7 cellular contexts compared by ENCODE assay signal in the genomic region with DNA sequence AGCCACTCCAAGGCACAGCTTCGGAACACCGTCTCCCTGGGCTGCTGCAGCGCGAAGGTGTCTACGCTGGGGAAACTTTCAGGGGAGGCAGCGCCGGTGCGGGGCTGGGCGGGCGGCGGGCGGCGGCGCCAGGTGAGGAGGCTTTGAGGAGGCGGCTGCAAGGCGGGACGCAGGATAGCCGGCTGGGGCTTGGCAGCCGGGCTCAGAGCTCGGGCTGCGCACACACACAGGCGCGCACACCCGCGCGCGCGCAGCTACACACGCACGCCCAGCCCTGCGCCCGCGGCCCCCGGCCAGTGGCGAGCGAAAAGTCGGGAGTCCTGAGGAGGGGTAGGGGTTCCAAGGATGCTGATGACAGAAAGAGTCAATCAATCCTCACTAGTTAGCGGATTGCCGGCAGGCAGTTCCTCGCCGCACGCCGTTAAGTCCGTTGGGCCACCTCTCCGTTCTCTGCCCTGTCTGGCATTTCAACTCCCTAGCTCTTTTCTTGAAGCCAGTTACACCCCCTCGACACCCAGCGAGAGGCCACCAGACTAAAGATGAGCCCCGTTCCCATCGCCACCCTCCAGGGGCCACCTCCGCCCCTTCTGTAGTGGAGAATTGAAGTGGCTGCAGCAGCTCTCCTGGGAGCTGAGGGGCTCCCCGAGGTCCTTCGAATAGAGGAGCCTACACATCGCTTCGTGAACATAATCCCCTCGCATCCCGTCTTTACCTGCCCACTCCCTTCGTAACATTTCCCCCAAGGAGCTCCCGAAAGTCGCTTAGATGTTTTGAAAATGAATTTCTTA. TPM values are rescaled to one million over a fixed set of nuclear protein-coding genes. Genes with fewer than 3 reads are reported as not detected.
DNase-seq lines count a peak whose midpoint lies in the region; ATAC-seq lines count a peak whose summit lies in the region.

TSS of gene LINGO2 (minus strand) at position 228 of the 788 bp plus-strand sequence.

- H3K4me1 ChIP-seq in HUES6 (ENCODE audit: control insufficient read depth, insufficient read depth, low read length), result peaks cover 14% of the 10 kb centered on the region
- peaks cover 2% of the 10 kb centered on the region for H3K4me1 ChIP-seq in NT2/D1 (ENCODE audit: insufficient read depth, insufficient read length)
- peaks cover 20% of the 10 kb centered on the region for H3K4me1 ChIP-seq in neuron (ENCODE audit: insufficient read depth, low read length)

- H3K36me3 ChIP-seq in HUES6 (ENCODE audit: control insufficient read depth, insufficient read depth, low read length) (no peaks in the 10 kb centered on the region), NT2/D1 (ENCODE audit: insufficient read depth, insufficient read length, low read length) (no peaks in the 10 kb centered on the region), neuron (ENCODE audit: insufficient read depth, low read length) (no peaks in the 10 kb centered on the region)

- no peaks in the 10 kb centered on the region for H3K9me3 ChIP-seq in HUES6 (ENCODE audit: control insufficient read depth, insufficient read depth, low read depth, low read length)
- no peaks in the 10 kb centered on the region for H3K9me3 ChIP-seq in NT2/D1 (ENCODE audit: insufficient read depth, low read length)
- H3K9me3 ChIP-seq in neuron (ENCODE audit: low read length), result no peaks in the 10 kb centered on the region

- H2AFZ ChIP-seq in neuron (ENCODE audit: low read depth, low read length), result peak within 1 kb of the TSS; percentile 99

- ATAC-seq in esophagus mucosa (peak; percentile 51), GM21528 (IDR thresholded peaks at IDR 0.05; ENCODE audit: low FRiP score, unreplicated experiment) (no peak), GM21786 (IDR thresholded peaks at IDR 0.05; ENCODE audit: unreplicated experiment) (no peak), HG02840 (IDR thresholded peaks at IDR 0.05; ENCODE audit: low FRiP score, unreplicated experiment) (no peak)

- peak; percentile 51 for DNase-seq in NT2/D1 (ENCODE audit: low read depth, low spot score)

- peak within 1 kb of the TSS; percentile 96 for H3K4me3 ChIP-seq in HUES6 (ENCODE audit: low read depth, low read length)
- H3K4me3 ChIP-seq in NT2/D1 (ENCODE audit: insufficient read length, low read depth), result peak within 1 kb of the TSS; percentile 56
- H3K4me3 ChIP-seq in neuron (ENCODE audit: low read length), result peak within 1 kb of the TSS; percentile 90

- H3K27me3 ChIP-seq in HUES6 (ENCODE audit: control insufficient read depth, insufficient read depth, low read length), result peaks cover 58% of the 10 kb centered on the region
- peaks cover 46% of the 10 kb centered on the region for H3K27me3 ChIP-seq in NT2/D1 (ENCODE audit: insufficient read depth, insufficient read length)
- peaks cover 27% of the 10 kb centered on the region for H3K27me3 ChIP-seq in neuron (ENCODE audit: insufficient read depth, low read length)

- H3K9ac ChIP-seq in HUES6 (ENCODE audit: low read length), result peak within 1 kb of the TSS; percentile 55
- H3K9ac ChIP-seq in NT2/D1 (ENCODE audit: insufficient read length, low read depth), result peak within 1 kb of the TSS; percentile 72

- H3K27ac ChIP-seq in HUES6 (ENCODE audit: low read depth, low read length), result no peak within 1 kb of the TSS

RNA-seq across cellular contexts. Expression of gene LINGO2, which starts in this region (rescaled TPM):
- 0.12 TPM for total RNA-seq in esophagus mucosa

Comparison
In these comparisons a context has a peak if more than half of its experiments do, and no peak if none do; other contexts are left out.
1. Peak in ATAC-seq in esophagus mucosa; RNA of the gene not detected or under 1 TPM.